Comparison of ENCODE assay signal across 12 cellular contexts in the genomic region with DNA sequence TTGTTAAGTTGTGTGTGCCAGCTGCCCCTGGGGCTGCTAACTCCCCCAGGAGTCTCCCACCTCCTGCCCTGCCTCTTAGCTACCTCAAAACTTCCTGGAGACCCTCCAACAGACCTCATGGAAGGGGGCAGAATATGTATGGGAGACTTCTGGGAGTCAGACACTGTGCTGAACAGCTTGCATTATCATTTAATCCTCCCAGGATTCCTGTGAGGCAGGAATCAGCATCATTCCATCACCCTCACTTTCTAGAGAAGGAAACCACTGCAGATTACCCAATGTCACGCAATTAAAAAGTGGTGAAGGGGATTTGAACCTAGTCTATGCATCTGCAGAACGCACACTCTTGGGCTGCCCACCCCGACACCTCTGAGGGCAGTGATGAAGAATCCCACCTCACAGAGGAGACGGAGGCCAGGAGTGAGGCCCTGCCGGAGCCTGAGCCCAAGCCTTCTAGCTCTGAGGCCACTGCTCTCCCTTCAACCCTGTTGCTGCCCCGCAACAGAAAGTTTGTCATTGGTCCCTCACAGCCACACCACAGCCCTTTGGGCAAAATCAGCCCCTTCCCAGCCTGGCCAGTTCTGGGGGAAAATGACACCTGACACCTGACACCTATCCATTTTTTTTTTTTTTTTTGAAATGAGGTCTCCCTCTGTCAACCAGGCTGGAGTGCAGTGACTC. TPM values are rescaled to one million over a fixed set of nuclear protein-coding genes. Genes with fewer than 3 reads are reported as not detected.
DNase-seq lines count a peak whose midpoint lies in the region; FAIRE-seq and TF ChIP-seq lines count a peak whose summit lies in the region.
"Had no signal": no experiment of that assay in that cellular context is flagged by ENCODE, and none has a peak within 500 bp of the region (broad histone marks: within the 10 kb centered on the region; RNA-seq: fewer than 3 reads in every experiment).

No MANE protein-coding gene starts in this region.

- no peak overlapping the region for H3K4me3 Mint-ChIP-seq in endodermal cell
- H3K4me3 Mint-ChIP-seq in activated CD4-positive, alpha-beta memory T cell treated with anti-CD3 and anti-CD28 coated beads, Interleukin-2, amount 10 ng/mL, durations not matched to agents 7 days and 5 days: no peak overlapping the region

- peak overlapping the region; percentile 32 to 55 (median 43) for H3K4me3 ChIP-seq in Peyer's patch
- no peak overlapping the region for H3K4me3 ChIP-seq in endodermal cell (ENCODE audit: low read length)
- peak overlapping the region; percentile 32 to 63 for H3K4me3 ChIP-seq in mucosa of rectum (ENCODE audit: low read length in 2 of 2)
- H3K4me3 ChIP-seq in thyroid gland (replicated peaks in 1 of 3): no peak overlapping the region

- FAIRE-seq in RCC 7860 (lab: Jason Lieb, UNC): no peak

- H3K27ac ChIP-seq in Peyer's patch (peak overlapping the region; percentile 67 to 90 (median 79)), endodermal cell (ENCODE audit: low read depth, low read length) (no peak overlapping the region), mucosa of rectum (ENCODE audit: low read depth in 2 of 2, low read length in 2 of 2) (peak overlapping the region; percentile 83 to 85), thyroid gland (peak overlapping the region; percentile 7 to 18 (median 14))
- H3K27ac ChIP-seq: VCaP had no signal

- WGBS in endodermal cell (ENCODE audit: insufficient coverage in 1 of 2, insufficient read length in 1 of 2), 2 experiments: 93% methylated on average over 5 to 6 of the region's 6 CpGs
- 88% methylated on average over 6 of the region's 6 CpGs for WGBS in thyroid gland, 2 donors

- DNase-seq in Peyer's patch (no peak), endodermal cell (peak; percentile 83), thyroid gland (no peak), NCI-H524 treated with DMSO at 0.1 percent for 48 hours (lab: John Stamatoyannopoulos, UW) (no peak), RCC 7860 (ENCODE audit: low spot score) (no peak)
- DNase-seq in activated CD4-positive, alpha-beta memory T cell treated with anti-CD3 and anti-CD28 coated beads, Interleukin-2, amount 10 ng/mL, durations not matched to agents 7 days and 5 days: no peak
- DNase-seq: kidney glomerular epithelial cell had no signal

- H3K27ac Mint-ChIP-seq in endodermal cell: no peak overlapping the region
- no peak overlapping the region for H3K27ac Mint-ChIP-seq in activated CD4-positive, alpha-beta memory T cell treated with anti-CD3 and anti-CD28 coated beads, Interleukin-2, amount 10 ng/mL, durations not matched to agents 7 days and 5 days

- H3K27me3 ChIP-seq in Peyer's patch (no peaks in the 10 kb centered on the region), endodermal cell (ENCODE audit: control insufficient read depth, insufficient read depth, low read length, poor library complexity, severe bottlenecking) (no peaks in the 10 kb centered on the region), mucosa of rectum (ENCODE audit: control insufficient read depth in 2 of 2, insufficient read depth in 2 of 2, low read length in 2 of 2) (no peaks in the 10 kb centered on the region), thyroid gland (no peaks in the 10 kb centered on the region)

- no peak for TF ChIP-seq POLR2A in Peyer's patch (IDR thresholded peaks at IDR 0.05)
- TF ChIP-seq POLR2A in thyroid gland (IDR thresholded peaks at IDR 0.05): no peak

- CTCF ChIA-PET in activated CD4-positive, alpha-beta memory T cell treated with anti-CD3 and anti-CD28 coated beads, Interleukin-2, amount 10 ng/mL, durations not matched to agents 7 days and 5 days (lab: Charles Lee): no interaction called here

- POLR2A ChIA-PET in activated CD4-positive, alpha-beta memory T cell treated with anti-CD3 and anti-CD28 coated beads, Interleukin-2, amount 10 ng/mL, durations not matched to agents 7 days and 5 days (lab: Charles Lee): interaction anchor here (1.3 kb wide), 1 partner anchor 11 kb away, joined by 4 read pairs; no protein-coding TSS in a partner anchor

- intact Hi-C loops in thyroid gland (cut with DNase I): no loop called here

- TF ChIP-seq CTCF in Peyer's patch (IDR thresholded peaks at IDR 0.05): no peak
- no peak for TF ChIP-seq CTCF in endodermal cell (conservative IDR thresholded peaks at IDR 0.05)
- no peak for TF ChIP-seq CTCF in thyroid gland (IDR thresholded peaks at IDR 0.05)

- H3K9me3 ChIP-seq in Peyer's patch (no peaks in the 10 kb centered on the region), endodermal cell (ENCODE audit: control insufficient read depth, low read length) (no peaks in the 10 kb centered on the region), mucosa of rectum (ENCODE audit: control insufficient read depth in 2 of 2, low read length in 2 of 2) (no peaks in the 10 kb centered on the region), thyroid gland (no peaks in the 10 kb centered on the region)

- H3K27me3 Mint-ChIP-seq in endodermal cell (ENCODE audit: insufficient read depth): no peaks in the 10 kb centered on the region
- H3K27me3 Mint-ChIP-seq in activated CD4-positive, alpha-beta memory T cell treated with anti-CD3 and anti-CD28 coated beads, Interleukin-2, amount 10 ng/mL, durations not matched to agents 7 days and 5 days: no peaks in the 10 kb centered on the region

- H3K4me1 ChIP-seq in Peyer's patch (no peaks in the 10 kb centered on the region), endodermal cell (ENCODE audit: control insufficient read depth, insufficient read depth, low read length) (peaks cover 9% of the 10 kb centered on the region), mucosa of rectum (ENCODE audit: control insufficient read depth in 2 of 2, insufficient read depth in 2 of 2, low read length in 2 of 2) (peaks cover 3 to 4% of the 10 kb centered on the region in 2 donors), thyroid gland (peaks cover 0 to 3% of the 10 kb centered on the region in 2 donors)

- H3K36me3 Mint-ChIP-seq in endodermal cell (ENCODE audit: low read depth): no peaks in the 10 kb centered on the region
- no peaks in the 10 kb centered on the region for H3K36me3 Mint-ChIP-seq in activated CD4-positive, alpha-beta memory T cell treated with anti-CD3 and anti-CD28 coated beads, Interleukin-2, amount 10 ng/mL, durations not matched to agents 7 days and 5 days (ENCODE audit: low read depth)

- H3K4me1 Mint-ChIP-seq in endodermal cell: peaks cover 36% of the 10 kb centered on the region
- no peaks in the 10 kb centered on the region for H3K4me1 Mint-ChIP-seq in activated CD4-positive, alpha-beta memory T cell treated with anti-CD3 and anti-CD28 coated beads, Interleukin-2, amount 10 ng/mL, durations not matched to agents 7 days and 5 days

- H3K9ac ChIP-seq in endodermal cell (ENCODE audit: extremely low read depth, low read length, poor library complexity, severe bottlenecking) (no peak overlapping the region), mucosa of rectum (ENCODE audit: low read depth in 1 of 2, low read length in 2 of 2) (peak overlapping the region; percentile 43 to 76)

- H3K36me3 ChIP-seq in Peyer's patch (peaks cover 0 to 6% (median 0%) of the 10 kb centered on the region in 3 donors), endodermal cell (ENCODE audit: control insufficient read depth, insufficient read depth, low read length) (no peaks in the 10 kb centered on the region), mucosa of rectum (ENCODE audit: control insufficient read depth in 2 of 2, insufficient read depth in 2 of 2, low read length in 2 of 2) (no peaks in the 10 kb centered on the region), thyroid gland (no peaks in the 10 kb centered on the region)

- no peaks in the 10 kb centered on the region for H3K9me3 Mint-ChIP-seq in endodermal cell
- H3K9me3 Mint-ChIP-seq in activated CD4-positive, alpha-beta memory T cell treated with anti-CD3 and anti-CD28 coated beads, Interleukin-2, amount 10 ng/mL, durations not matched to agents 7 days and 5 days: no peaks in the 10 kb centered on the region

RNA-seq across cellular contexts. Expression of a gene that starts 30.3 kb away (rescaled TPM):
- total RNA-seq in Peyer's patch: not detected
- total RNA-seq in endodermal cell: not detected
- polyA plus RNA-seq in endodermal cell (2013, experiment 1 of 2): not detected
- polyA plus RNA-seq in endodermal cell (2013, experiment 2 of 2): not detected
- total RNA-seq in thyroid gland: 1 to 10 TPM in 1 of 4 donors, not detected in 3; 1.7 TPM
- not detected for total RNA-seq in activated CD4-positive, alpha-beta memory T cell treated with anti-CD3 and anti-CD28 coated beads, Interleukin-2, amount 10 ng/mL, durations not matched to agents 7 days and 5 days
- total RNA-seq: epithelial cell of proximal tubule, NCI-H460, renal cortical epithelial cell had no signal

RNA-seq across cellular contexts. Expression of a gene that starts 51.6 kb away (rescaled TPM):
- total RNA-seq in Peyer's patch (10 to 100 TPM in 1 of 4 donors, 1 to 10 TPM in 3; 5.2 to 12.4 (median 6.3) TPM), endodermal cell (10 to 100 TPM; 11.1 to 11.7 TPM), thyroid gland (1 to 10 TPM; 1.8 to 4.4 (median 2.4) TPM)
- polyA plus RNA-seq in endodermal cell (2013, experiment 1 of 2): 16.1 TPM
- polyA plus RNA-seq in endodermal cell (2013, experiment 2 of 2): 13.6 TPM
- 10 to 100 TPM; 41.2 to 42.1 TPM for total RNA-seq in activated CD4-positive, alpha-beta memory T cell treated with anti-CD3 and anti-CD28 coated beads, Interleukin-2, amount 10 ng/mL, durations not matched to agents 7 days and 5 days

Comparison
In these comparisons a context has a peak if more than half of its experiments do, and no peak if none do; other contexts are left out.
1. H3K4me3 ChIP-seq: peak in Peyer's patch (4 of 4) and mucosa of rectum (2 of 2); none in endodermal cell (single experiment) and thyroid gland (0 of 3).